ENCODE assay signal across 29 cellular contexts in genomic region chr6:168582581-168582981, GRCh38.
DNase-seq lines count a peak whose midpoint lies in the region; ATAC-seq, FAIRE-seq and TF ChIP-seq lines count a peak whose summit lies in the region.
"Had no signal": no experiment of that assay in that cellular context is flagged by ENCODE, and none has a peak within 500 bp of the region (broad histone marks: within the 10 kb centered on the region; RNA-seq: fewer than 3 reads in every experiment).

No MANE protein-coding gene starts in this region.

- WGBS in sigmoid colon, 2 donors = 85 to 89% methylated on average over 21 of the region's 21 CpGs
- 7% methylated on average over 15 of the region's 21 CpGs for WGBS in HepG2 (ENCODE audit: low lambda C conversion rate)

- no peaks in the 10 kb centered on the region for H3K4me1 Mint-ChIP-seq in T-helper 1 cell treated with Interleukin-12 subunit alpha and Interleukin-12 subunit beta and Interleukin-4 antibody, amounts not matched to agents 30 μg/mL and 1 μg/mL, for 36 hours (ENCODE audit: low read depth)
- no peaks in the 10 kb centered on the region for H3K4me1 Mint-ChIP-seq in endothelial cell (ENCODE audit: unreplicated experiment)
- H3K4me1 Mint-ChIP-seq: CD8-positive, alpha-beta memory T cell had no signal

- in situ Hi-C loops in HepG2 (cut with HindIII; ENCODE audit: extremely low pct_ligation_motif_present, low pct_unique_long_range_greater_than_20kb) = no loop called here

- no peak for TF ChIP-seq EP300 in sigmoid colon (IDR thresholded peaks at IDR 0.05)
- TF ChIP-seq EP300 in HepG2 (IDR thresholded peaks at IDR 0.05; ENCODE audit: low read depth in 2 of 2, low read length in 2 of 2) = no peak
- no peak for TF ChIP-seq EP300 in HepG2 (CRISPR knock-in tag; IDR thresholded peaks at IDR 0.05; ENCODE audit: borderline replicate concordance)

- no peak for ATAC-seq in HepG2
- ATAC-seq: PC-3 had no signal

- H3K27ac ChIP-seq in sigmoid colon (no peak overlapping the region), HepG2 (ENCODE audit: extremely low read length, insufficient read depth, low read length) (no peak overlapping the region)
- H3K27ac ChIP-seq: C4-2B, SK-N-MC had no signal

- H3K4me1 ChIP-seq in sigmoid colon (peaks cover 0 to 42% (median 33%) of the 10 kb centered on the region in 4 donors), HepG2 (ENCODE audit: insufficient read depth, low read length) (no peaks in the 10 kb centered on the region)

- no peaks in the 10 kb centered on the region for H3K27me3 Mint-ChIP-seq in T-helper 1 cell treated with Interleukin-12 subunit alpha and Interleukin-12 subunit beta and Interleukin-4 antibody, amounts not matched to agents 30 μg/mL and 1 μg/mL, for 36 hours (ENCODE audit: low read depth)
- no peaks in the 10 kb centered on the region for H3K27me3 Mint-ChIP-seq in endothelial cell (ENCODE audit: unreplicated experiment)

- FAIRE-seq in GM12891 (lab: Jason Lieb, UNC) (no peak), HepG2 (lab: Jason Lieb, UNC) (no peak)
- FAIRE-seq: GM19239 had no signal

- no peak for TF ChIP-seq POLR2A in sigmoid colon (IDR thresholded peaks at IDR 0.05)
- TF ChIP-seq POLR2A in GM12891 (IDR thresholded peaks at IDR 0.05; ENCODE audit: low read depth, low read length) = no peak
- TF ChIP-seq POLR2A in HepG2 (IDR thresholded peaks at IDR 0.05; ENCODE audit: insufficient read depth in 1 of 2, low read depth in 2 of 2, low read length in 2 of 2) = no peak

- no peaks in the 10 kb centered on the region for H3K27me3 ChIP-seq in sigmoid colon
- peaks cover 19 to 86% of the 10 kb centered on the region in 2 experiments for H3K27me3 ChIP-seq in HepG2 (ENCODE audit: control insufficient read depth in 1 of 2, insufficient read depth in 2 of 2, low read length in 2 of 2)

- no peak overlapping the region for H3K9ac ChIP-seq in HepG2 (ENCODE audit: insufficient read depth, low read depth, low read length)

- peak overlapping the region; percentile 41 for H3K27ac Mint-ChIP-seq in T-helper 1 cell treated with Interleukin-12 subunit alpha and Interleukin-12 subunit beta and Interleukin-4 antibody, amounts not matched to agents 30 μg/mL and 1 μg/mL, for 36 hours
- H3K27ac Mint-ChIP-seq in endothelial cell (ENCODE audit: unreplicated experiment) = peak overlapping the region; percentile 24
- H3K27ac Mint-ChIP-seq: CD8-positive, alpha-beta memory T cell; HFFc6 had no signal

- intact Hi-C loops in sigmoid colon (cut with DNase I) (no loop called here), HepG2 (cut with micrococcal nuclease; ENCODE audit: unreplicated experiment) (no loop called here)

- no peaks in the 10 kb centered on the region for H3K9me3 Mint-ChIP-seq in T-helper 1 cell treated with Interleukin-12 subunit alpha and Interleukin-12 subunit beta and Interleukin-4 antibody, amounts not matched to agents 30 μg/mL and 1 μg/mL, for 36 hours
- H3K9me3 Mint-ChIP-seq in endothelial cell (ENCODE audit: unreplicated experiment) = no peaks in the 10 kb centered on the region
- H3K9me3 Mint-ChIP-seq: CD8-positive, alpha-beta memory T cell; H9 had no signal

- H3K79me2 ChIP-seq in HepG2 (ENCODE audit: insufficient read depth, low read length) = no peaks in the 10 kb centered on the region

- no peak overlapping the region for H3K4me3 ChIP-seq in sigmoid colon
- H3K4me3 ChIP-seq in HepG2 (replicated peaks in 1 of 3; ENCODE audit: insufficient read depth in 1 of 3, low read depth in 2 of 3, low read length in 3 of 3) = no peak overlapping the region
- H3K4me3 ChIP-seq: SK-N-MC had no signal

- H3K9me3 ChIP-seq in sigmoid colon = no peaks in the 10 kb centered on the region
- no peaks in the 10 kb centered on the region for H3K9me3 ChIP-seq in HepG2 (ENCODE audit: low read length)

- H3K4me3 Mint-ChIP-seq in T-helper 1 cell treated with Interleukin-12 subunit alpha and Interleukin-12 subunit beta and Interleukin-4 antibody, amounts not matched to agents 30 μg/mL and 1 μg/mL, for 36 hours = no peak overlapping the region
- no peak overlapping the region for H3K4me3 Mint-ChIP-seq in endothelial cell (ENCODE audit: unreplicated experiment)
- H3K4me3 Mint-ChIP-seq: CD8-positive, alpha-beta memory T cell; H9; HFFc6 had no signal

- H3K36me3 Mint-ChIP-seq in T-helper 1 cell treated with Interleukin-12 subunit alpha and Interleukin-12 subunit beta and Interleukin-4 antibody, amounts not matched to agents 30 μg/mL and 1 μg/mL, for 36 hours (ENCODE audit: low read depth) = no peaks in the 10 kb centered on the region
- no peaks in the 10 kb centered on the region for H3K36me3 Mint-ChIP-seq in endothelial cell (ENCODE audit: low read depth, unreplicated experiment)
- H3K36me3 Mint-ChIP-seq: CD8-positive, alpha-beta memory T cell had no signal

- BruUV-seq in HepG2 (replicated peaks; lab: Mats Ljungman, UMichigan) = no TSS peak

- H4K20me1 ChIP-seq in HepG2 (ENCODE audit: insufficient read depth, low read length) = no peaks in the 10 kb centered on the region

- no peak overlapping the region for H3K4me2 ChIP-seq in HepG2 (ENCODE audit: low read depth, low read length)

- CTCF ChIA-PET in HepG2 (lab: Yijun Ruan, JAX; ENCODE audit: low intra/inter-chr PET ratio, low total read pairs) = no interaction called here

- POLR2A ChIA-PET in HepG2 (lab: Yijun Ruan, JAX) = no interaction called here

- H3K36me3 ChIP-seq in sigmoid colon (no peaks in the 10 kb centered on the region), HepG2 (replicated peaks in 1 of 2; ENCODE audit: control insufficient read depth in 1 of 2, insufficient read depth in 2 of 2, low read length in 2 of 2) (no peaks in the 10 kb centered on the region)

- DNase-seq in T-helper 1 cell (no peak), endothelial cell (ENCODE audit: low spot score) (no peak), sigmoid colon (peak; percentile 58), GM12891 (ENCODE audit: insufficient read length, low spot score) (no peak), HepG2 (ENCODE audit: low spot score) (no peak), RKO (ENCODE audit: low spot score) (no peak), NCI-H446 (lab: John Stamatoyannopoulos, UW) (no peak)
- DNase-seq: Calu3; CD8-positive, alpha-beta memory T cell; DMS153; GDM1; H9; HFFc6; KBM-7; MM.1S; NCI-H1092; NCI-H1436; NCI-H187 treated with DMSO at 0.1 percent for 48 hours; NCI-H345; NCI-H524 treated with DMSO at 0.1 percent for 48 hours; NCI-H82; PC-3; RPMI8226; SHP77 treated with DMSO at 0.1 percent for 48 hours; SW 1271 had no signal

- H2AFZ ChIP-seq in HepG2 (ENCODE audit: low read length) = no peak overlapping the region

- TF ChIP-seq CTCF in endothelial cell (IDR thresholded peaks at IDR 0.05; ENCODE audit: unreplicated experiment) (no peak), sigmoid colon (IDR thresholded peaks at IDR 0.05) (no peak), HepG2 (CRISPR knock-in tag; IDR thresholded peaks at IDR 0.05) (no peak)

- no peak for TF ChIP-seq RAD21 in HepG2 (CRISPR knock-in tag; IDR thresholded peaks at IDR 0.05)

TF ChIP-seq in GM12891, 5 proteins besides CTCF, POLR2A, EP300 and RAD21:
- TF ChIP-seq SPI1 (IDR thresholded peaks at IDR 0.05; ENCODE audit: low read depth, low read length) = no peak
- TF ChIP-seq PAX5 (IDR thresholded peaks at IDR 0.05; ENCODE audit: insufficient read depth, low read length, severe bottlenecking) = no peak

TF ChIP-seq in HepG2, 621 proteins besides CTCF, POLR2A, EP300 and RAD21 (continues in another document):
- TF ChIP-seq HOMEZ (CRISPR knock-in tag; IDR thresholded peaks at IDR 0.05; ENCODE audit: low read depth) (no peak), ZNF577 (CRISPR knock-in tag; IDR thresholded peaks at IDR 0.05; ENCODE audit: borderline replicate concordance, low read depth) (no peak), NFE2 (CRISPR knock-in tag; IDR thresholded peaks at IDR 0.05) (no peak), HNRNPK (IDR thresholded peaks at IDR 0.05; ENCODE audit: low read depth, low read length, poor library complexity, severe bottlenecking) (no peak), XBP1 (CRISPR knock-in tag; IDR thresholded peaks at IDR 0.05) (no peak), ZMYM3 (CRISPR knock-in tag; IDR thresholded peaks at IDR 0.05) (no peak)
- TF ChIP-seq, protein P1, sequence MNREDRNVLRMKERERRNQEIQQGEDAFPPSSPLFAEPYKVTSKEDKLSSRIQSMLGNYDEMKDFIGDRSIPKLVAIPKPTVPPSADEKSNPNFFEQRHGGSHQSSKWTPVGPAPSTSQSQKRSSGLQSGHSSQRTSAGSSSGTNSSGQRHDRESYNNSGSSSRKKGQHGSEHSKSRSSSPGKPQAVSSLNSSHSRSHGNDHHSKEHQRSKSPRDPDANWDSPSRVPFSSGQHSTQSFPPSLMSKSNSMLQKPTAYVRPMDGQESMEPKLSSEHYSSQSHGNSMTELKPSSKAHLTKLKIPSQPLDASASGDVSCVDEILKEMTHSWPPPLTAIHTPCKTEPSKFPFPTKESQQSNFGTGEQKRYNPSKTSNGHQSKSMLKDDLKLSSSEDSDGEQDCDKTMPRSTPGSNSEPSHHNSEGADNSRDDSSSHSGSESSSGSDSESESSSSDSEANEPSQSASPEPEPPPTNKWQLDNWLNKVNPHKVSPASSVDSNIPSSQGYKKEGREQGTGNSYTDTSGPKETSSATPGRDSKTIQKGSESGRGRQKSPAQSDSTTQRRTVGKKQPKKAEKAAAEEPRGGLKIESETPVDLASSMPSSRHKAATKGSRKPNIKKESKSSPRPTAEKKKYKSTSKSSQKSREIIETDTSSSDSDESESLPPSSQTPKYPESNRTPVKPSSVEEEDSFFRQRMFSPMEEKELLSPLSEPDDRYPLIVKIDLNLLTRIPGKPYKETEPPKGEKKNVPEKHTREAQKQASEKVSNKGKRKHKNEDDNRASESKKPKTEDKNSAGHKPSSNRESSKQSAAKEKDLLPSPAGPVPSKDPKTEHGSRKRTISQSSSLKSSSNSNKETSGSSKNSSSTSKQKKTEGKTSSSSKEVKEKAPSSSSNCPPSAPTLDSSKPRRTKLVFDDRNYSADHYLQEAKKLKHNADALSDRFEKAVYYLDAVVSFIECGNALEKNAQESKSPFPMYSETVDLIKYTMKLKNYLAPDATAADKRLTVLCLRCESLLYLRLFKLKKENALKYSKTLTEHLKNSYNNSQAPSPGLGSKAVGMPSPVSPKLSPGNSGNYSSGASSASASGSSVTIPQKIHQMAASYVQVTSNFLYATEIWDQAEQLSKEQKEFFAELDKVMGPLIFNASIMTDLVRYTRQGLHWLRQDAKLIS (CRISPR knock-in tag; IDR thresholded peaks at IDR 0.05) = no peak
